In genomic region chr17:44123356-44124117, GRCh38 we compare ENCODE assay signal across 1 cellular context.
TF ChIP-seq lines count a peak whose summit lies in the region.

Gene HDAC5, minus strand, starts transcription at chr17:44123641. Its CDS starts 6,126 bp downstream, at chr17:44117515.

TF ChIP-seq in K562, 482 proteins besides CTCF, POLR2A, EP300 and RAD21 (continued from another document and continues in another):
- TF ChIP-seq GTF3C2 (IDR thresholded peaks at IDR 0.05; ENCODE audit: borderline replicate concordance, extremely low read depth, insufficient read length) (no peak), NCOA6 (IDR thresholded peaks at IDR 0.05) (no peak), EWSR1 (IDR thresholded peaks at IDR 0.05; ENCODE audit: borderline replicate concordance, low read depth, partially characterized antibody) (no peak), ZNF23 (CRISPR knock-in tag; IDR thresholded peaks at IDR 0.05) (no peak), GABPB1 (CRISPR knock-in tag; IDR thresholded peaks at IDR 0.05) (no peak), EP400 (IDR thresholded peaks at IDR 0.05) (peak; percentile 99), ZFP36 (IDR thresholded peaks at IDR 0.05; ENCODE audit: low read depth, low read length, partially characterized antibody) (no peak), ZC3H11A (IDR thresholded peaks at IDR 0.05; ENCODE audit: low read depth, low read length) (no peak), SMAD1 (IDR thresholded peaks at IDR 0.05; ENCODE audit: low read depth, low read length, partially characterized antibody) (peak; percentile 77), WHSC1 (IDR thresholded peaks at IDR 0.05; ENCODE audit: low read length) (no peak), RBM34 (IDR thresholded peaks at IDR 0.05; ENCODE audit: borderline replicate concordance, insufficient read depth, low read length) (no peak), AFF4 (CRISPR knock-in tag; IDR thresholded peaks at IDR 0.05) (no peak), SMAD2 (IDR thresholded peaks at IDR 0.05; ENCODE audit: low read depth, low read length) (no peak), SUPT5H (IDR thresholded peaks at IDR 0.05) (peak; percentile 72), ADNP (tag; IDR thresholded peaks at IDR 0.05) (no peak), E2F4 (CRISPR knock-in tag; IDR thresholded peaks at IDR 0.05; ENCODE audit: low read depth) (no peak), CREB3 (tag; conservative IDR thresholded peaks at IDR 0.05; ENCODE audit: low read depth) (no peak; the same call in 1 of the 2 replicates), GTF2B (IDR thresholded peaks at IDR 0.05; ENCODE audit: extremely low read depth, insufficient read length) (no peak), BMI1 (IDR thresholded peaks at IDR 0.05; ENCODE audit: low read length) (no peak), ZNF79 (CRISPR knock-in tag; IDR thresholded peaks at IDR 0.05; ENCODE audit: low read depth) (0 out of 2 replicates have a peak, but pooled peaks have one; percentile 30), E2F6 (IDR thresholded peaks at IDR 0.05; ENCODE audit: borderline replicate concordance in 1 of 2, extremely low read depth in 1 of 2, insufficient read depth in 1 of 2, insufficient read length in 1 of 2, low read depth in 1 of 2, low read length in 1 of 2, poor library complexity in 1 of 2, severe bottlenecking in 1 of 2) (peak in 1 of 2 experiments; percentile 54), XRCC3 (IDR thresholded peaks at IDR 0.05) (no peak), ZNF316 (IDR thresholded peaks at IDR 0.05) (no peak), TOE1 (IDR thresholded peaks at IDR 0.05; ENCODE audit: borderline replicate concordance) (peak; percentile 92), TOE1 (CRISPR knock-in tag; IDR thresholded peaks at IDR 0.05; ENCODE audit: borderline replicate concordance, low read depth) (no peak), TAF9B (IDR thresholded peaks at IDR 0.05; ENCODE audit: partially characterized antibody) (no peak), THAP7 (CRISPR knock-in tag; IDR thresholded peaks at IDR 0.05) (peak; percentile 61; the same call in 1 of the 2 replicates), ARID3A (IDR thresholded peaks at IDR 0.05; ENCODE audit: borderline replicate concordance, low read depth, low read length) (peak; percentile 43; the same call in 1 of the 2 replicates), ZBTB1 (CRISPR knock-in tag; IDR thresholded peaks at IDR 0.05; ENCODE audit: borderline replicate concordance, low read depth) (no peak), REST (CRISPR knock-in tag; IDR thresholded peaks at IDR 0.05; ENCODE audit: low read depth) (no peak), ZNF197 (CRISPR knock-in tag; IDR thresholded peaks at IDR 0.05; ENCODE audit: low read depth) (no peak)
